13 cellular contexts compared by ENCODE assay signal in the genomic region with DNA sequence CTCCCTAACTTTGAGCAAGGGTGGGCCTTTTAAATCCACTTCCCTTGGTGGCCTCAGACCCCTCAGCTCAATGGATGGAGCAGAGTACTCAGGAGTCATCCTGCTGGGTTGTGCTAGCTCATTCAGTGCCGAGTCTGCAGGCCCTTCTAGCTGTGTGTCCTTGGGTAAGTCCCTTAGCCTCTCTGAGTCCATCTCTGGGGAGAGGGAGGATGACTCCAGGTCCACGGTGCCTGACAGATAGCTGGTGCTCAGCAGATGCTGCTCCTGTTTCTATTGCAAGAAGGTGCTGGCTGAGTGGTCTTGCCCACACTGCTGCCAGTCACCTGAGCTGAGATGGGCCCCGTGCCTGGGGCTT.
"Had no signal": no experiment of that assay in that cellular context is flagged by ENCODE, and none has a peak within 500 bp of the region (broad histone marks: within the 10 kb centered on the region; RNA-seq: fewer than 3 reads in every experiment).

No MANE protein-coding gene starts in this region.

- H3K9me3 Mint-ChIP-seq: activated T-cell treated with anti-CD3 and anti-CD28 coated beads, Interleukin-2, amount 50 U/mL, for 4 hours; central memory CD8-positive, alpha-beta T cell; stimulated activated naive CD8-positive, alpha-beta T cell treated with anti-CD3 and anti-CD28 coated beads, Interleukin-15, Interleukin-2, amounts not matched to agents 100 ng/mL and 50 ng/mL, for 24 hours had no signal

- ATAC-seq: activated naive CD4-positive, alpha-beta T cell treated with anti-CD3 and anti-CD28 coated beads, Interleukin-2, amount 50 U/mL, for 72 hours; activated T-cell treated with anti-CD3 and anti-CD28 coated beads, Interleukin-2, amount 50 U/mL, for 4 hours; sciatic nerve had no signal

- H3K27ac ChIP-seq: brain microvascular endothelial cell, epithelial cell of prostate had no signal

- H3K27me3 Mint-ChIP-seq: central memory CD8-positive, alpha-beta T cell; stimulated activated naive CD8-positive, alpha-beta T cell treated with anti-CD3 and anti-CD28 coated beads, Interleukin-15, Interleukin-2, amounts not matched to agents 100 ng/mL and 50 ng/mL, for 24 hours had no signal

- DNase-seq: activated CD4-positive, alpha-beta T cell treated with anti-CD3 and anti-CD28 coated beads, Interleukin-2, amount 50 U/mL, for 1 hour; activated CD4-positive, CD25-positive, alpha-beta regulatory T cell; activated effector memory CD4-positive, alpha-beta T cell treated with Interleukin-2 at 50 U/mL for 16 hours; activated T-cell treated with anti-CD3 and anti-CD28 coated beads, Interleukin-2, amount 50 U/mL, for 4 hours; brain microvascular endothelial cell; foreskin melanocyte; kidney glomerular epithelial cell; SW 1271 had no signal

- H3K4me3 Mint-ChIP-seq: activated T-cell treated with anti-CD3 and anti-CD28 coated beads, Interleukin-2, amount 50 U/mL, for 4 hours; central memory CD8-positive, alpha-beta T cell; stimulated activated naive CD8-positive, alpha-beta T cell treated with anti-CD3 and anti-CD28 coated beads, Interleukin-15, Interleukin-2, amounts not matched to agents 100 ng/mL and 50 ng/mL, for 24 hours had no signal

- H3K27ac Mint-ChIP-seq: activated naive CD4-positive, alpha-beta T cell treated with anti-CD3 and anti-CD28 coated beads, Interleukin-2, amount 50 U/mL, for 72 hours; stimulated activated naive CD8-positive, alpha-beta T cell treated with anti-CD3 and anti-CD28 coated beads, Interleukin-15, Interleukin-2, amounts not matched to agents 100 ng/mL and 50 ng/mL, for 24 hours had no signal

- H3K27me3 ChIP-seq: brain microvascular endothelial cell had no signal
